13 cellular contexts compared by ENCODE assay signal in genomic region chr5:32767948-32768427, GRCh38. TPM values are rescaled to one million over a fixed set of nuclear protein-coding genes. Genes with fewer than 3 reads are reported as not detected.
A peak's percentile ranks its signal among the peaks of the same experiment; 100 is the strongest.
DNase-seq lines count a peak whose midpoint lies in the region; ATAC-seq and TF ChIP-seq lines count a peak whose summit lies in the region.
"Had no signal": no experiment of that assay in that cellular context is flagged by ENCODE, and none has a peak within 500 bp of the region (broad histone marks: within the 10 kb centered on the region; RNA-seq: fewer than 3 reads in every experiment).

No MANE protein-coding gene starts in this region.

- no peak overlapping the region for H3K9ac ChIP-seq in subcutaneous abdominal adipose tissue (ENCODE audit: low read length in 5 of 5)

- H3K27ac ChIP-seq in subcutaneous abdominal adipose tissue (ENCODE audit: low read depth, low read length): peak overlapping the region; percentile 48
- H3K27ac ChIP-seq: heart right ventricle, transverse colon had no signal

- DNase-seq in HK-2 (ENCODE audit: unreplicated experiment) (peak; percentile 35), fibroblast of villous mesenchyme (ENCODE audit: low read depth) (peak; percentile 79), DMS114 treated with DMSO at 0.1 percent for 48 hours (lab: John Stamatoyannopoulos, UW; ENCODE audit: unreplicated experiment) (no peak), NCI-H2227 treated with DMSO at 0.1 percent for 48 hours (lab: John Stamatoyannopoulos, UW) (no peak)
- DNase-seq in effector CD8-positive, alpha-beta T cell (lab: John Stamatoyannopoulos, UW): no peak
- DNase-seq: anterior cingulate cortex, heart right ventricle, natural killer cell, NCI-H1436 treated with DMSO at 0.1 percent for 48 hours, transverse colon had no signal

- no peak for TF ChIP-seq CTCF in fibroblast of villous mesenchyme (IDR thresholded peaks at IDR 0.05; ENCODE audit: insufficient read depth, low read depth, low read length)

- H3K4me3 ChIP-seq in fibroblast of villous mesenchyme (ENCODE audit: low read depth, low read length) (no peak overlapping the region), subcutaneous abdominal adipose tissue (ENCODE audit: low read depth in 1 of 5, low read length in 5 of 5) (no peak overlapping the region)
- H3K4me3 ChIP-seq: heart right ventricle, transverse colon had no signal

- H3K9me3 ChIP-seq in subcutaneous abdominal adipose tissue (ENCODE audit: control insufficient read depth in 5 of 5, low read length in 5 of 5): no peaks in the 10 kb centered on the region
- H3K9me3 ChIP-seq: transverse colon had no signal

- peaks cover 0 to 36% (median 24%) of the 10 kb centered on the region in 5 donors for H3K4me1 ChIP-seq in subcutaneous abdominal adipose tissue (ENCODE audit: control insufficient read depth in 5 of 5, insufficient read depth in 5 of 5, low read length in 5 of 5)
- H3K4me1 ChIP-seq: transverse colon had no signal

- peak; percentile 72 for ATAC-seq in SK-N-SH treated with all-trans-retinoic acid at 6 μM for 48 hours
- no peak for ATAC-seq in HG02852 (IDR thresholded peaks at IDR 0.05; ENCODE audit: unreplicated experiment)
- ATAC-seq: natural killer cell had no signal

- H3K36me3 ChIP-seq in subcutaneous abdominal adipose tissue (ENCODE audit: control insufficient read depth in 5 of 5, insufficient read depth in 5 of 5, low read length in 5 of 5): no peaks in the 10 kb centered on the region
- H3K36me3 ChIP-seq: heart right ventricle, transverse colon had no signal

- no peaks in the 10 kb centered on the region for H3K27me3 ChIP-seq in subcutaneous abdominal adipose tissue (ENCODE audit: control insufficient read depth in 5 of 5, insufficient read depth in 4 of 5, low read length in 5 of 5)
- H3K27me3 ChIP-seq: heart right ventricle, transverse colon had no signal

TF ChIP-seq in SK-N-SH treated with all-trans-retinoic acid at 6 μM for 48 hours, 23 proteins besides CTCF, POLR2A, EP300 and RAD21:
- TF ChIP-seq TCF4 (CRISPR knock-in tag; IDR thresholded peaks at IDR 0.05; ENCODE audit: borderline replicate concordance) (no peak), TOX (CRISPR knock-in tag; IDR thresholded peaks at IDR 0.05; ENCODE audit: borderline replicate concordance) (no peak), ZNF8 (CRISPR knock-in tag; IDR thresholded peaks at IDR 0.05) (no peak), ESRRG (CRISPR knock-in tag; IDR thresholded peaks at IDR 0.05) (no peak), PPARA (CRISPR knock-in tag; IDR thresholded peaks at IDR 0.05; ENCODE audit: borderline replicate concordance) (no peak), RARB (CRISPR knock-in tag; IDR thresholded peaks at IDR 0.05) (no peak), ZNF565 (CRISPR knock-in tag; conservative IDR thresholded peaks at IDR 0.05; ENCODE audit: low read depth) (no peak), OSR1 (CRISPR knock-in tag; IDR thresholded peaks at IDR 0.05) (no peak), CSRNP3 (CRISPR knock-in tag; IDR thresholded peaks at IDR 0.05) (no peak), ISL1 (CRISPR knock-in tag; IDR thresholded peaks at IDR 0.05) (no peak), ZFP3 (CRISPR knock-in tag; IDR thresholded peaks at IDR 0.05) (no peak)

RNA-seq across cellular contexts. Expression of gene NPR3, which starts 56.9 kb away (rescaled TPM):
- 2.9 and 6.5 TPM in 2 replicates for total RNA-seq in fibroblast of villous mesenchyme

Comparison
In these comparisons a context has a peak if more than half of its experiments do, and no peak if none do; other contexts are left out.
1. DNase-seq: peak in HK-2 (single experiment) and fibroblast of villous mesenchyme (single experiment); none in effector CD8-positive, alpha-beta T cell (single experiment), DMS114 treated with DMSO at 0.1 percent for 48 hours (single experiment) and NCI-H2227 treated with DMSO at 0.1 percent for 48 hours (single experiment).